In the genomic region with DNA sequence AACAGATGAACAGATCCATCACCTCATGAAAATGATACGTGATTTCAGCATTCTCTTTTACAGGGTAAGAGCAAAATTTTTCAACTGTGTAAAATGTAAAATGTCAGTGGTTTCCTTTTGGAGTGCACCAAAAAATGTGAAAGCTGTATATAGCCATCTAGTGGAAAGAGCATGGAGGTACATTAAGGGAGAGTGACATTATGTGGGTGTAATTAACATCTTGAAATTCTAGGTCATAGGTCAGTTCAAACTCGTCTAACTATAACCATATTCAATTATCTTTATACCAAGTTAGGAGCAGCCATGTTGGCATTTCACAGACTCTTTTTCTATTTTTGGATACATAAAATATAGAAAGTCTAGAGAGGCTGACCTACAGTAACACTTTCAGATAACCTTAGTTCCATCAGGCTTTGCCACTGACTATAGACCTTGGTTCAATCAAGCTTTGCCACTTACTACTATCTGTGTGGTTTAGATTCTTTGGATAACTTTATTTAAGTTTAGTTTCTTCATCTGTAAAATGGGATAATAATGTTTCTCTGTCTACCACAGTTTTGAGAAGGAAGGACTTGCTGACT, we compare ENCODE assay signal across 7 cellular contexts. TPM values are rescaled to one million over a fixed set of nuclear protein-coding genes. Genes with fewer than 3 reads are reported as not detected.
DNase-seq lines count a peak whose midpoint lies in the region; ATAC-seq and TF ChIP-seq lines count a peak whose summit lies in the region.

No MANE protein-coding gene starts in this region.

- DNase-seq in GM04504 (ENCODE audit: low read depth), result peak; percentile 19
- peak; percentile 67 for DNase-seq in SK-MEL-5 (ENCODE audit: low read depth, low spot score)
- DNase-seq in erythroblast (lab: John Stamatoyannopoulos, UW), result peak; percentile 35 to 36
- DNase-seq in omental fat pad (ENCODE audit: low spot score), result no peak
- no peak for DNase-seq in stimulated activated CD4-positive, alpha-beta T cell treated with anti-CD3 and anti-CD28 coated beads, Interleukin-12 subunit alpha, Interleukin-12 subunit beta, amount 100 ng/mL, for 4 hours

- TF ChIP-seq POLR2A in erythroblast (IDR thresholded peaks at IDR 0.05; ENCODE audit: low read length), result no peak

- no peak for TF ChIP-seq CTCF in omental fat pad (IDR thresholded peaks at IDR 0.05)

- in situ Hi-C loops in SK-MEL-5 (cut with HindIII; ENCODE audit: low pct_unique_long_range_greater_than_20kb, low sequenced_read_pairs), result no loop called here

- ATAC-seq in GM19455 (IDR thresholded peaks at IDR 0.05; ENCODE audit: unreplicated experiment) (peak; percentile 98), HG03432 (IDR thresholded peaks at IDR 0.05; ENCODE audit: unreplicated experiment) (peak; percentile 94), omental fat pad (ENCODE audit: low FRiP score) (peak; percentile 57)

RNA-seq across cellular contexts. Expression of gene NEIL3, which starts 30.2 kb away (rescaled TPM):
- 7.4 and 9.0 TPM in 2 replicates for total RNA-seq in SK-MEL-5 (2014; rRNA removed; shearing (Covaris generic))
- polyA plus RNA-seq in SK-MEL-5 (2015; cell fraction: cytosol; rRNA removed), result 9.7 and 9.8 TPM in 2 replicates
- 9.0 and 16.1 TPM in 2 replicates for polyA plus RNA-seq in SK-MEL-5 (2015; cell fraction: nucleus; rRNA removed)
- under 1 TPM in 1 of 4 donors, not detected in 3; 0.96 TPM for total RNA-seq in omental fat pad

Comparison
In these comparisons a context has a peak if more than half of its experiments do, and no peak if none do; other contexts are left out.
1. DNase-seq: peak in GM04504 (single experiment), SK-MEL-5 (single experiment) and erythroblast (2 of 2); none in omental fat pad (single experiment) and stimulated activated CD4-positive, alpha-beta T cell treated with anti-CD3 and anti-CD28 coated beads, Interleukin-12 subunit alpha, Interleukin-12 subunit beta, amount 100 ng/mL, for 4 hours (single experiment).
2. Peak in every context shown above with its lines, with median percentiles within 50 percentile points of each other: ATAC-seq.